ENCODE assay signal across 8 cellular contexts in genomic region chr4:15682340-15682725, GRCh38. TPM values are rescaled to one million over a fixed set of nuclear protein-coding genes. Genes with fewer than 3 reads are reported as not detected.
DNase-seq lines count a peak whose midpoint lies in the region; ATAC-seq and TF ChIP-seq lines count a peak whose summit lies in the region.

No MANE protein-coding gene starts in this region.

- H3K4me1 ChIP-seq in cardiac muscle cell (ENCODE audit: low read depth) (peaks cover 17% of the 10 kb centered on the region), urinary bladder (ENCODE audit: insufficient read depth) (peaks cover 4% of the 10 kb centered on the region)

- 0 to 2% methylated on average over 2 of the region's 2 CpGs for WGBS in lower leg skin, 2 donors
- 3% methylated on average over 2 of the region's 2 CpGs for WGBS in urinary bladder

- intact Hi-C loops in left ventricle myocardium superior (cut with micrococcal nuclease) (no loop called here), lower leg skin (cut with DNase I; ENCODE audit: low total_unique reads) (no loop called here)

- H3K27ac ChIP-seq in cardiac muscle cell (peak overlapping the region; percentile 96), urinary bladder (ENCODE audit: low read depth) (no peak overlapping the region)

- H3K9me3 ChIP-seq in cardiac muscle cell (ENCODE audit: low read depth), result no peaks in the 10 kb centered on the region

- no peaks in the 10 kb centered on the region for H3K27me3 ChIP-seq in cardiac muscle cell

- H3K4me3 ChIP-seq in cardiac muscle cell, result peak overlapping the region; percentile 57
- H3K4me3 ChIP-seq in astrocyte of the cerebellum (ENCODE audit: low read depth, low read length), result peak overlapping the region; percentile 83
- H3K4me3 ChIP-seq in lower leg skin (ENCODE audit: low read depth, poor library complexity, severe bottlenecking), result peak overlapping the region; percentile 66
- peak overlapping the region; percentile 79 for H3K4me3 ChIP-seq in urinary bladder (ENCODE audit: low read depth, low read length)

- H3K36me3 ChIP-seq in cardiac muscle cell (peaks cover 13% of the 10 kb centered on the region), urinary bladder (ENCODE audit: insufficient read depth) (no peaks in the 10 kb centered on the region)

- peak in 1 of 2 donors; percentile 42 for DNase-seq in cardiac muscle cell (ENCODE audit: low read depth in 1 of 2, low spot score in 1 of 2)
- DNase-seq in left ventricle myocardium superior, result no peak
- DNase-seq in astrocyte of the cerebellum (ENCODE audit: low read depth), result no peak
- no peak for DNase-seq in lower leg skin (ENCODE audit: low spot score in 2 of 2)
- no peak for DNase-seq in DMS153 (lab: John Stamatoyannopoulos, UW)

- ATAC-seq in left ventricle myocardium superior (no peak), HG03378 (IDR thresholded peaks at IDR 0.05; ENCODE audit: unreplicated experiment) (no peak), GM21515 (IDR thresholded peaks at IDR 0.05; ENCODE audit: unreplicated experiment) (no peak)

- TF ChIP-seq POLR2A in lower leg skin (IDR thresholded peaks at IDR 0.05), result no peak

- in situ Hi-C loops in astrocyte of the cerebellum (cut with HindIII; ENCODE audit: low sequenced_read_pairs), result no loop called here

- TF ChIP-seq CTCF in cardiac muscle cell (IDR thresholded peaks at IDR 0.05; ENCODE audit: low read depth, low read length) (no peak), astrocyte of the cerebellum (IDR thresholded peaks at IDR 0.05; ENCODE audit: low read depth, low read length, missing control alignments) (no peak), lower leg skin (IDR thresholded peaks at IDR 0.05) (no peak)

RNA-seq across cellular contexts. Expression of gene FAM200B, which starts 0.7 kb away (rescaled TPM):
- 35.9 and 38.2 TPM in 2 replicates for total RNA-seq in cardiac muscle cell
- 57.4 and 65.9 TPM in 2 replicates for polyA plus RNA-seq in cardiac muscle cell
- total RNA-seq in left ventricle myocardium superior, result 30.9 TPM
- 10 to 100 TPM; 19.1 to 37.2 (median 28.9) TPM for total RNA-seq in lower leg skin
- 42.8 TPM for total RNA-seq in urinary bladder
- polyA plus RNA-seq in urinary bladder, result 58.4 TPM

RNA-seq across cellular contexts. Expression of gene BST1, which starts 20.5 kb away (rescaled TPM):
- 0.09 and 0.60 TPM in 2 replicates for total RNA-seq in cardiac muscle cell
- 0.24 and 0.35 TPM in 2 replicates for polyA plus RNA-seq in cardiac muscle cell
- total RNA-seq in left ventricle myocardium superior, result 3.6 TPM
- total RNA-seq in lower leg skin, result 1 to 10 TPM; 3.7 to 6.7 (median 5.7) TPM
- total RNA-seq in urinary bladder, result 23.7 TPM
- polyA plus RNA-seq in urinary bladder, result 21.0 TPM

RNA-seq across cellular contexts. Expression of gene FBXL5, which starts 27.2 kb away (rescaled TPM):
- total RNA-seq in cardiac muscle cell, result 55.6 and 66.3 TPM in 2 replicates
- 39.0 and 96.5 TPM in 2 replicates for polyA plus RNA-seq in cardiac muscle cell
- 101 TPM for total RNA-seq in left ventricle myocardium superior
- 10 to 100 TPM; 69.4 to 95.0 (median 80.3) TPM for total RNA-seq in lower leg skin
- total RNA-seq in urinary bladder, result 211 TPM
- 75.3 TPM for polyA plus RNA-seq in urinary bladder
